In the genomic region with DNA sequence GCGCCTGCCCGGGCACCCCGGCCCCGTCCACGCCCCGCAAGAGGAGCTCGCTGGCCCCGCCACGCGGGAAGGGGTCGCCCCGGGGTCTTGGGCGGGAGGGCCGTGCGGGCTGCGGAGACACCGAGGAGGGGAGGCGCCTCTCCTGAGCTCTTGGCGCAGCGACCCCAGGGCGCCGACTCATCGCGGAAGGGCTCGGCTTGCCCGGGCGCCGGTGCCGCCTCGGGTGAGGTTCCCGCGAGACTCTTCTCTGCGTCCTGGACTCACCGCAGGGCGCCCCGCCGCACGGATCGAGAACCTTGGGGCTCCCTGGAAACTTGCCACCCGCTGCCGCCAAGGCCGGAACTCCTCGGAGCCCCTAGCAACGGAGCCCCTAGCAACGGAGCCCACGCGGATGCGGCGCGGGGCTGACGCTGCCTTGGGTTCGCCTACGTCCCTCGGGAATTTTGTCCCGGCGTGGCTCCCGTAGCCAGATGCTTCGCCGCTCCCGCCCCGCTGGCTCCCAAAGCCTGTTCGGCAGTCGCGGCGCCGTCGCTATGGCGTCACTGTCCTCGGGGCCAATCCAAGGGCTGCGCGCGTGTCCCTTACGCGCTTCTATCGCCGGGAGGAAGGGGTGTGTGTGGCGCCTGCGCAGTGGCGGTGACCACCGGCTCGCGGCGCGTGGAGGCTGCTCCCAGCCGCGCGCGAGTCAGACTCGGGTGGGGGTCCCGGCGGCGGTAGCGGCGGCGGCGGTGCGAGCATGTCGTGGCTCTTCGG, we compare ENCODE assay signal across 8 cellular contexts. TPM values are rescaled to one million over a fixed set of nuclear protein-coding genes. Genes with fewer than 3 reads are reported as not detected.
DNase-seq lines count a peak whose midpoint lies in the region; ATAC-seq and TF ChIP-seq lines count a peak whose summit lies in the region.

Gene ATAD3A, plus strand, starts transcription at position 630 of the 753 bp plus-strand sequence. Its CDS starts 107 bp downstream, at position 737.

- peaks cover 0 to 15% (median 10%) of the 10 kb centered on the region in 4 donors for H3K4me1 ChIP-seq in transverse colon

- H3K4me3 ChIP-seq in transverse colon, result peak within 1 kb of the TSS; percentile 68 to 88 (median 76)

- peak; percentile 86 for ATAC-seq in HG02884 (IDR thresholded peaks at IDR 0.05; ENCODE audit: unreplicated experiment)

- no peak for TF ChIP-seq EP300 in transverse colon (IDR thresholded peaks at IDR 0.05; ENCODE audit: low read depth)

- WGBS in adipose tissue, 3 donors, result 0 to 1% (median 0%) methylated on average over 83 to 99 of the region's 99 CpGs
- WGBS in transverse colon (ENCODE audit: low coverage in 1 of 2), 2 donors, result 1% methylated on average over 33 of the region's 99 CpGs; no CpG with 5 or more reads in 1 of the 2 donors

- intact Hi-C loops in cardiac septum (cut with DNase I) (loop anchor here (2.0 kb wide), 2 partner anchors 41 to 63 kb away; partner anchors contain the start of genes ATAD3B and SSU72), transverse colon (cut with DNase I; ENCODE audit: low total_unique reads) (no loop called here)

- no peak for TF ChIP-seq CTCF in transverse colon (IDR thresholded peaks at IDR 0.05)

- TF ChIP-seq POLR2A in GM15510 (IDR thresholded peaks at IDR 0.05; ENCODE audit: borderline replicate concordance, extremely low read depth, insufficient read length) (peak; percentile 72), transverse colon (IDR thresholded peaks at IDR 0.05) (peak; percentile 50)

- in situ Hi-C loops in transverse colon (cut with MboI; ENCODE audit: low pct_ligation_motif_present in 1 of 4, low pct_unique_long_range_greater_than_20kb in 1 of 4, low sequenced_read_pairs in 3 of 4), result no loop called here

- DNase-seq in NCI-H146 treated with DMSO at 0.1 percent for 48 hours (lab: John Stamatoyannopoulos, UW; ENCODE audit: unreplicated experiment) (peak; percentile 82), T-helper 1 cell (peak; percentile 90 to 98 (median 93)), cardiac septum (ENCODE audit: low spot score) (peak; percentile 99), pons (ENCODE audit: low spot score) (peak; percentile 95), transverse colon (peak; percentile 98)

- H3K27me3 ChIP-seq in transverse colon, result no peaks in the 10 kb centered on the region

- H3K36me3 ChIP-seq in transverse colon, result no peaks in the 10 kb centered on the region

- no peak within 1 kb of the TSS for H3K27ac ChIP-seq in adipose tissue (ENCODE audit: low read depth, low read length)
- peak within 1 kb of the TSS; percentile 91 to 96 (median 94) for H3K27ac ChIP-seq in transverse colon

- no peaks in the 10 kb centered on the region for H3K9me3 ChIP-seq in transverse colon

RNA-seq across cellular contexts. Expression of gene ATAD3A, which starts in this region (rescaled TPM):
- polyA plus RNA-seq in adipose tissue, result 10 to 100 TPM; 12.9 to 23.1 (median 14.2) TPM
- total RNA-seq in cardiac septum, result 13.7 TPM
- 10 to 100 TPM; 14.6 to 34.4 (median 20.4) TPM for total RNA-seq in transverse colon
